1 cellular context compared by ENCODE assay signal in genomic region chr6:16259604-16260003, GRCh38.
TF ChIP-seq lines count a peak whose summit lies in the region.
"Not testable (repeated sequence)": the region's sequence is repeated elsewhere in the genome, so short reads cannot be mapped to it uniquely, and the experiment has no call there.

No MANE protein-coding gene starts in this region.

TF ChIP-seq in K562, 482 proteins besides CTCF, POLR2A, EP300 and RAD21:
- TF ChIP-seq MAFG (tag; conservative IDR thresholded peaks at IDR 0.05) (0 out of 2 replicates have a peak, but pooled peaks have one; percentile 22), MEIS2 (IDR thresholded peaks at IDR 0.05; ENCODE audit: partially characterized antibody) (peak; percentile 56), FOXK2 (conservative IDR thresholded peaks at IDR 0.05 in 1 of 2, IDR thresholded peaks at IDR 0.05 in 1 of 2; ENCODE audit: low read depth in 2 of 2) (peak in 1 of 2 experiments; percentile 77; a peak in 3 of 4 replicates), PKNOX1 (IDR thresholded peaks at IDR 0.05) (peak; percentile 71), MNT (conservative IDR thresholded peaks at IDR 0.05) (0 out of 4 replicates have a peak, but pooled peaks of 1 of the 2 experiments have one; percentile 20), PBX2 (tag; conservative IDR thresholded peaks at IDR 0.05; ENCODE audit: low read depth) (peak; percentile 57; the same call in 1 of the 2 replicates), ZNF316 (IDR thresholded peaks at IDR 0.05) (peak; percentile 45), C11orf30 (IDR thresholded peaks at IDR 0.05; ENCODE audit: low read depth) (peak; percentile 47; the same call in 1 of the 2 replicates)
- not testable (repeated sequence) for TF ChIP-seq PBX2 (CRISPR knock-in tag; IDR thresholded peaks at IDR 0.05; ENCODE audit: low read depth)
